In the genomic region with DNA sequence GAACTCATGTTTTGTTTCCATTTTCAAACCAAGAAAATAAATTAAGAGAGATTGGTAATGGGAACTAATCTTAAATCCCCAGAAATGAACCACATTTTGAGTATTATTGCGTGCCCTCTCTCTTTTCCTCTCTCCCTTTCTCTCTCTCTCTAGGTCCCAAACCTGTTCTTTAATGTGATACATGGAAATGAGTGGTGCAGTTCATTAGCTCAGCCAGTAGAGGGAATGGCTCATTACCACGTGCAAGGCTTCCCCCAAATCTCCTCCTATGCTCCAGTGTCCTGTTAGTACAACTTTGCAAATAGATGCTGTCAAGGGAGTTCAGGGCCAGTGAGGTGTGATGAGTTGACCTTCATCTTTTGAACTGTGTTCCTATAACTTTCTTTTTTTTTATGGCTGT, we compare ENCODE assay signal across 8 cellular contexts.
DNase-seq lines count a peak whose midpoint lies in the region; ATAC-seq lines count a peak whose summit lies in the region.

No MANE protein-coding gene starts in this region.

- POLR2A ChIA-PET in activated CD4-positive, alpha-beta T cell treated with anti-CD3 and anti-CD28 coated beads for 36 hours (lab: Charles Lee): no interaction called here

- no peak overlapping the region for H3K27ac Mint-ChIP-seq in activated CD4-positive, alpha-beta T cell treated with anti-CD3 and anti-CD28 coated beads for 36 hours

- H3K9me3 Mint-ChIP-seq in activated CD4-positive, alpha-beta T cell treated with anti-CD3 and anti-CD28 coated beads for 36 hours (ENCODE audit: low read depth): no peaks in the 10 kb centered on the region

- no peaks in the 10 kb centered on the region for H3K27me3 ChIP-seq in MG63

- H3K4me3 Mint-ChIP-seq in activated CD4-positive, alpha-beta T cell treated with anti-CD3 and anti-CD28 coated beads for 36 hours: no peak overlapping the region

- intact Hi-C loops in activated CD4-positive, alpha-beta T cell treated with anti-CD3 and anti-CD28 coated beads for 36 hours (cut with DNase I, micrococcal nuclease): loop anchor here in 1 of 2 experiments (1.0 kb wide), 1 partner anchor 429 kb away; no protein-coding TSS in a partner anchor

- H3K4me3 ChIP-seq in MG63: no peak overlapping the region

- H3K27me3 Mint-ChIP-seq in activated CD4-positive, alpha-beta T cell treated with anti-CD3 and anti-CD28 coated beads for 36 hours: peaks cover 7% of the 10 kb centered on the region

- H3K4me1 Mint-ChIP-seq in activated CD4-positive, alpha-beta T cell treated with anti-CD3 and anti-CD28 coated beads for 36 hours: no peaks in the 10 kb centered on the region

- CTCF ChIA-PET in activated CD4-positive, alpha-beta T cell treated with anti-CD3 and anti-CD28 coated beads for 36 hours (lab: Charles Lee): interaction anchor here (0.6 to 0.7 kb wide), 2 partner anchors 11 to 647 kb away, joined by 3 read pairs; no protein-coding TSS in a partner anchor

- H3K36me3 ChIP-seq in MG63: no peaks in the 10 kb centered on the region

- DNase-seq in activated CD4-positive, alpha-beta T cell treated with anti-CD3 and anti-CD28 coated beads for 36 hours: peak; percentile 24
- no peak for DNase-seq in activated CD4-positive, alpha-beta T cell treated with anti-CD3 and anti-CD28 coated beads for 1 hour
- DNase-seq in MG63 (peak; percentile 31), iPS-NIHi7 (ENCODE audit: extremely low spot score) (peak; percentile 61), SHP77 treated with DMSO at 0.1 percent for 48 hours (lab: John Stamatoyannopoulos, UW) (no peak)
- DNase-seq in activated CD4-positive, alpha-beta T cell treated with anti-CD3 and anti-CD28 coated beads for 48 hours: peak; percentile 11
- DNase-seq in activated effector memory CD4-positive, alpha-beta T cell treated with Interleukin-2 at 50 U/mL for 16 hours: no peak

- H3K9me3 ChIP-seq in MG63: no peaks in the 10 kb centered on the region

- H3K36me3 Mint-ChIP-seq in activated CD4-positive, alpha-beta T cell treated with anti-CD3 and anti-CD28 coated beads for 36 hours (ENCODE audit: low read depth): no peaks in the 10 kb centered on the region

- ATAC-seq in activated CD4-positive, alpha-beta T cell treated with anti-CD3 and anti-CD28 coated beads for 36 hours: peak; percentile 64
- ATAC-seq in GM21786 (IDR thresholded peaks at IDR 0.05; ENCODE audit: unreplicated experiment): peak; percentile 87

Comparison
In these comparisons a context has a peak if more than half of its experiments do, and no peak if none do; other contexts are left out.
1. DNase-seq: peak in activated CD4-positive, alpha-beta T cell treated with anti-CD3 and anti-CD28 coated beads for 36 hours (single experiment), MG63 (single experiment), activated CD4-positive, alpha-beta T cell treated with anti-CD3 and anti-CD28 coated beads for 48 hours (single experiment) and iPS-NIHi7 (single experiment); none in activated CD4-positive, alpha-beta T cell treated with anti-CD3 and anti-CD28 coated beads for 1 hour (single experiment), SHP77 treated with DMSO at 0.1 percent for 48 hours (single experiment) and activated effector memory CD4-positive, alpha-beta T cell treated with Interleukin-2 at 50 U/mL for 16 hours (single experiment).